ENCODE assay signal across 13 cellular contexts in the genomic region with DNA sequence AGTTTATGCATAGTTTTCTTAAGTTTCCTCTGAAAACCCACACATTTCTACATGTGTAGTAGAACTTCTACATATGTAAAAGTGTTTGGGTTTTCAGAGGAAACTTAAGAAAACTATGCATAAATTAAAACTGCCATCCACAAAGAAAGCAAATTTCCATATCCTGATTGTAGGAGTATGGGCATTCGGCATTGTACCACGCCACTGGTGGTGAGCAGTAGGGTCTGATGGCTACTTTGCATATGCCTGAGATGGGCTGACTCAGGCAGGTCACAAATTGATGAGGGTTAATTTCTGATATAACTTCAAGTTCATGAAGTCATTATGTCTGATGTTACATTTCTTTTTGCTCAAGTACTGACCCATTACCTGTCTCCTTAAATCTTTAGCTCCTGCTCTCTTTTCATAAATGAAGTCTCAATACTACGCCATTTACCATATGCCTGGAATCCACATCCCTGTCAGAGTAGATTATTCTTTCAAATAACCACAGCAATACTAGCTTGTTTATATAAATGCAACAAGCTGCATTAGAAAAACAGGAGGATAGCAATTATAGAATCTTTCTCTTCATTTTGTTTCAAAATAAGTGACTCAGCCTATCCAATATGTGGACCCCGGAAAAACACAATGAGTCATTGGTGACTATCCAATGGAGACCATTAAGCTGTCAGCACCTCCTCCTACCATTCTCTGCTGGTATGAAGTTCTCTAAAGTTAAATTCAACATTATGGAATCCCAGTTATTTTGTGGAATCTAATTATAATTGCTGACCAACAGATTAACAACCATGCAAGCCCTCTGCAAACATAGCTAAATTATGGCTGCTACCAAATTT.
DNase-seq lines count a peak whose midpoint lies in the region; ATAC-seq and TF ChIP-seq lines count a peak whose summit lies in the region.
"Had no signal": no experiment of that assay in that cellular context is flagged by ENCODE, and none has a peak within 500 bp of the region (broad histone marks: within the 10 kb centered on the region; RNA-seq: fewer than 3 reads in every experiment).

No MANE protein-coding gene starts in this region.

- intact Hi-C loops in sigmoid colon (cut with DNase I), result no loop called here
- intact Hi-C loops in lower lobe of right lung (cut with DNase I), result no loop called here

- ATAC-seq in GM21529 (IDR thresholded peaks at IDR 0.05; ENCODE audit: unreplicated experiment) (no peak), lower lobe of right lung (no peak)
- ATAC-seq in activated naive CD4-positive, alpha-beta T cell treated with anti-CD3 and anti-CD28 coated beads, Interleukin-2, amount 50 U/mL, for 72 hours, result no peak

- H3K9me3 ChIP-seq in MG63 (no peaks in the 10 kb centered on the region), mesenchymal stem cell (ENCODE audit: control insufficient read depth, low read length) (no peaks in the 10 kb centered on the region), sigmoid colon (no peaks in the 10 kb centered on the region), lower lobe of right lung (no peaks in the 10 kb centered on the region)
- H3K9me3 ChIP-seq: adrenal gland, stomach had no signal

- no peak overlapping the region for H2BK120ac ChIP-seq in mesenchymal stem cell (ENCODE audit: low read depth, low read length)

- no peak overlapping the region for H3K23ac ChIP-seq in mesenchymal stem cell (ENCODE audit: low read length in 2 of 2)

- peaks cover 3 to 5% of the 10 kb centered on the region in 2 donors for H3K9me3 Mint-ChIP-seq in activated naive CD4-positive, alpha-beta T cell treated with anti-CD3 and anti-CD28 coated beads, Interleukin-2, amount 50 U/mL, for 72 hours

- no peak overlapping the region for H3K18ac ChIP-seq in mesenchymal stem cell (ENCODE audit: low read depth in 1 of 2, low read length in 2 of 2)

- H2AFZ ChIP-seq in mesenchymal stem cell (ENCODE audit: low read depth, low read length), result no peak overlapping the region

- peak overlapping the region; percentile 17 for H3K9ac ChIP-seq in mesenchymal stem cell (ENCODE audit: low read length)

- no peak overlapping the region for H2BK15ac ChIP-seq in mesenchymal stem cell (ENCODE audit: low read depth, poor library complexity, severe bottlenecking)

- POLR2A ChIA-PET in BJ (lab: Charles Lee), result no interaction called here

- no peak overlapping the region for H2BK12ac ChIP-seq in mesenchymal stem cell (ENCODE audit: low read length in 2 of 2)

- H3K36me3 Mint-ChIP-seq in activated naive CD4-positive, alpha-beta T cell treated with anti-CD3 and anti-CD28 coated beads, Interleukin-2, amount 50 U/mL, for 72 hours, result no peaks in the 10 kb centered on the region

- H3K36me3 ChIP-seq in BJ (ENCODE audit: control insufficient read depth, insufficient read depth, low read length) (no peaks in the 10 kb centered on the region), MG63 (no peaks in the 10 kb centered on the region), mesenchymal stem cell (ENCODE audit: control insufficient read depth in 1 of 2, insufficient read depth in 2 of 2, low read depth in 1 of 2, low read length in 2 of 2) (no peaks in the 10 kb centered on the region), sigmoid colon (no peaks in the 10 kb centered on the region), lower lobe of right lung (no peaks in the 10 kb centered on the region)
- H3K36me3 ChIP-seq: adrenal gland, stomach had no signal

- TF ChIP-seq CTCF in BJ (IDR thresholded peaks at IDR 0.05; ENCODE audit: insufficient read depth, low read depth, low read length) (no peak), cardiac fibroblast (IDR thresholded peaks at IDR 0.05; ENCODE audit: low read depth, low read length) (no peak), sigmoid colon (IDR thresholded peaks at IDR 0.05) (no peak), lower lobe of right lung (IDR thresholded peaks at IDR 0.05) (no peak)

- H3K4me3 ChIP-seq in BJ (ENCODE audit: low read depth, low read length), result no peak overlapping the region
- H3K4me3 ChIP-seq in MG63, result no peak overlapping the region
- no peak overlapping the region for H3K4me3 ChIP-seq in cardiac fibroblast (replicated peaks in 1 of 2; ENCODE audit: low read depth in 2 of 2, low read length in 2 of 2)
- no peak overlapping the region for H3K4me3 ChIP-seq in mesenchymal stem cell (ENCODE audit: insufficient read depth in 1 of 2, low read depth in 1 of 2, low read length in 2 of 2)
- no peak overlapping the region for H3K4me3 ChIP-seq in sigmoid colon
- H3K4me3 ChIP-seq in lower lobe of right lung, result no peak overlapping the region
- H3K4me3 ChIP-seq: adrenal gland, stomach had no signal

- H3K4me1 ChIP-seq in mesenchymal stem cell (ENCODE audit: control insufficient read depth, insufficient read depth, low read depth, low read length) (peaks cover 2% of the 10 kb centered on the region), sigmoid colon (no peaks in the 10 kb centered on the region), lower lobe of right lung (no peaks in the 10 kb centered on the region)
- H3K4me1 ChIP-seq: adrenal gland had no signal

- CTCF ChIA-PET in BJ (lab: Yijun Ruan, JAX), result no interaction called here

- DNase-seq in BJ (ENCODE audit: low read depth), result peak; percentile 93
- DNase-seq in MG63, result peak; percentile 23
- peak; percentile 77 to 93 for DNase-seq in cardiac fibroblast (ENCODE audit: low read depth in 2 of 2)
- peak; percentile 63 for DNase-seq in mesenchymal stem cell
- DNase-seq in sigmoid colon, result no peak
- DNase-seq in lower lobe of right lung, result no peak
- no peak for DNase-seq in activated naive CD4-positive, alpha-beta T cell treated with anti-CD3 and anti-CD28 coated beads, Interleukin-2, amount 50 U/mL, for 72 hours (ENCODE audit: low spot score in 2 of 2)
- DNase-seq: adrenal gland; effector memory CD4-positive, alpha-beta T cell; NCI-H1417 treated with DMSO at 0.1 percent for 48 hours; NCI-H524; stomach had no signal

- no peak for TF ChIP-seq EP300 in sigmoid colon (IDR thresholded peaks at IDR 0.05)

- no peak overlapping the region for H4K91ac ChIP-seq in mesenchymal stem cell (ENCODE audit: low read length)

- no peak overlapping the region for H3K27ac Mint-ChIP-seq in activated naive CD4-positive, alpha-beta T cell treated with anti-CD3 and anti-CD28 coated beads, Interleukin-2, amount 50 U/mL, for 72 hours

- no peak overlapping the region for H2AK5ac ChIP-seq in mesenchymal stem cell (ENCODE audit: low read length, severe bottlenecking)

- no peak overlapping the region for H3K27ac ChIP-seq in mesenchymal stem cell (ENCODE audit: low read length, poor library complexity, severe bottlenecking)
- no peak overlapping the region for H3K27ac ChIP-seq in sigmoid colon
- H3K27ac ChIP-seq in lower lobe of right lung, result no peak overlapping the region
- H3K27ac ChIP-seq: adrenal gland, stomach had no signal

- H4K8ac ChIP-seq in mesenchymal stem cell (ENCODE audit: low read length), result no peak overlapping the region

- 100% methylated on average over 2 of the region's 4 CpGs for WGBS in mesenchymal stem cell
- 94% methylated on average over 4 of the region's 4 CpGs for WGBS in sigmoid colon, 2 donors

- no peak overlapping the region for H2BK5ac ChIP-seq in mesenchymal stem cell (ENCODE audit: low read depth, low read length, poor library complexity, severe bottlenecking)

- H3K79me1 ChIP-seq in mesenchymal stem cell (replicated peaks; ENCODE audit: low read length, poor library complexity, severe bottlenecking), result no peaks in the 10 kb centered on the region

- H3K4me2 ChIP-seq in mesenchymal stem cell (ENCODE audit: low read length, poor library complexity, severe bottlenecking), result no peak overlapping the region

- no peak overlapping the region for H3K14ac ChIP-seq in mesenchymal stem cell (ENCODE audit: low read length in 2 of 2)

- no peak for TF ChIP-seq POLR2A in sigmoid colon (IDR thresholded peaks at IDR 0.05)

- H3K4ac ChIP-seq in mesenchymal stem cell (ENCODE audit: low read depth in 1 of 2, low read length in 2 of 2), result no peak overlapping the region

- H3K27me3 ChIP-seq in BJ (ENCODE audit: control insufficient read depth, insufficient read depth, low read length) (no peaks in the 10 kb centered on the region), MG63 (no peaks in the 10 kb centered on the region), mesenchymal stem cell (ENCODE audit: control insufficient read depth in 1 of 2, insufficient read depth in 1 of 2, low read length in 2 of 2) (no peaks in the 10 kb centered on the region), sigmoid colon (no peaks in the 10 kb centered on the region), lower lobe of right lung (ENCODE audit: low read depth) (no peaks in the 10 kb centered on the region)
- H3K27me3 ChIP-seq: adrenal gland, stomach had no signal

Comparison
In these comparisons a context has a peak if more than half of its experiments do, and no peak if none do; other contexts are left out.
1. DNase-seq: peak in BJ (single experiment), MG63 (single experiment), cardiac fibroblast (2 of 2) and mesenchymal stem cell (single experiment); none in sigmoid colon (single experiment), lower lobe of right lung (single experiment) and activated naive CD4-positive, alpha-beta T cell treated with anti-CD3 and anti-CD28 coated beads, Interleukin-2, amount 50 U/mL, for 72 hours (0 of 2).